ENCODE assay signal across 9 cellular contexts in genomic region chr2:207156451-207157161, GRCh38. TPM values are rescaled to one million over a fixed set of nuclear protein-coding genes. Genes with fewer than 3 reads are reported as not detected.
DNase-seq lines count a peak whose midpoint lies in the region; ATAC-seq and TF ChIP-seq lines count a peak whose summit lies in the region.
"Had no signal": no experiment of that assay in that cellular context is flagged by ENCODE, and none has a peak within 500 bp of the region (broad histone marks: within the 10 kb centered on the region; RNA-seq: fewer than 3 reads in every experiment).

No MANE protein-coding gene starts in this region.

- no peak overlapping the region for H2BK12ac ChIP-seq in mesenchymal stem cell (ENCODE audit: low read length in 2 of 2)

- H4K8ac ChIP-seq in mesenchymal stem cell (ENCODE audit: low read length), result no peak overlapping the region

- H3K18ac ChIP-seq in mesenchymal stem cell (ENCODE audit: low read depth in 1 of 2, low read length in 2 of 2), result no peak overlapping the region

- TF ChIP-seq CTCF in lower lobe of right lung (IDR thresholded peaks at IDR 0.05), result no peak

- H3K4me2 ChIP-seq in mesenchymal stem cell (ENCODE audit: low read length, poor library complexity, severe bottlenecking), result no peak overlapping the region

- no peaks in the 10 kb centered on the region for H3K79me1 ChIP-seq in mesenchymal stem cell (replicated peaks; ENCODE audit: low read length, poor library complexity, severe bottlenecking)

- H2BK5ac ChIP-seq in mesenchymal stem cell (ENCODE audit: low read depth, low read length, poor library complexity, severe bottlenecking), result no peak overlapping the region

- ATAC-seq in GM18505 (IDR thresholded peaks at IDR 0.05; ENCODE audit: unreplicated experiment) (peak; percentile 58), GM21717 (IDR thresholded peaks at IDR 0.05; ENCODE audit: unreplicated experiment) (peak; percentile 72), lower lobe of right lung (no peak)

- no peak overlapping the region for H3K14ac ChIP-seq in mesenchymal stem cell (ENCODE audit: low read length in 2 of 2)

- intact Hi-C loops in lower lobe of right lung (cut with DNase I), result no loop called here

- no peak for TF ChIP-seq POLR2A in GM18505 (IDR thresholded peaks at IDR 0.05; ENCODE audit: borderline replicate concordance, extremely low read depth, insufficient read depth, insufficient read length)

- H3K4ac ChIP-seq in mesenchymal stem cell (ENCODE audit: low read depth in 1 of 2, low read length in 2 of 2), result no peak overlapping the region

- H3K27ac ChIP-seq in HUES6 (ENCODE audit: low read depth, low read length), result 0 out of 2 replicates have a peak overlapping the region, but pooled peaks have one; percentile 24
- no peak overlapping the region for H3K27ac ChIP-seq in mesenchymal stem cell (ENCODE audit: low read length, poor library complexity, severe bottlenecking)
- H3K27ac ChIP-seq in lower lobe of right lung, result no peak overlapping the region

- H4K91ac ChIP-seq in mesenchymal stem cell (ENCODE audit: low read length), result no peak overlapping the region

- H3K27me3 ChIP-seq in HUES6 (ENCODE audit: control insufficient read depth, insufficient read depth, low read length) (no peaks in the 10 kb centered on the region), mesenchymal stem cell (ENCODE audit: control insufficient read depth in 1 of 2, insufficient read depth in 1 of 2, low read length in 2 of 2) (no peaks in the 10 kb centered on the region), lower lobe of right lung (ENCODE audit: low read depth) (no peaks in the 10 kb centered on the region)

- peak overlapping the region; percentile 53 for H2AK5ac ChIP-seq in mesenchymal stem cell (ENCODE audit: low read length, severe bottlenecking)

- H3K9ac ChIP-seq in HUES6 (ENCODE audit: low read length) (no peak overlapping the region), mesenchymal stem cell (ENCODE audit: low read length) (no peak overlapping the region)

- peaks cover 81% of the 10 kb centered on the region for H3K4me1 ChIP-seq in HUES6 (ENCODE audit: control insufficient read depth, insufficient read depth, low read length)
- peaks cover 13% of the 10 kb centered on the region for H3K4me1 ChIP-seq in mesenchymal stem cell (ENCODE audit: control insufficient read depth, insufficient read depth, low read depth, low read length)
- H3K4me1 ChIP-seq in lower lobe of right lung, result peaks cover 95% of the 10 kb centered on the region

- no peak for DNase-seq in mesenchymal stem cell
- DNase-seq in lower lobe of right lung, result no peak
- DNase-seq in OCI-M1 (lab: John Stamatoyannopoulos, UW), result no peak
- no peak for DNase-seq in activated effector memory CD4-positive, alpha-beta T cell treated with Interleukin-2 at 50 U/mL for 16 hours
- DNase-seq in GOT3 (lab: John Stamatoyannopoulos, UW), result no peak
- DNase-seq: NCI-H2029 had no signal

- no peak overlapping the region for H2BK120ac ChIP-seq in mesenchymal stem cell (ENCODE audit: low read depth, low read length)

- H3K9me3 ChIP-seq in HUES6 (ENCODE audit: control insufficient read depth, insufficient read depth, low read depth, low read length), result no peaks in the 10 kb centered on the region
- no peaks in the 10 kb centered on the region for H3K9me3 ChIP-seq in mesenchymal stem cell (ENCODE audit: control insufficient read depth, low read length)
- H3K9me3 ChIP-seq in lower lobe of right lung, result no peaks in the 10 kb centered on the region

- WGBS in mesenchymal stem cell, result 81% methylated on average over 4 of the region's 5 CpGs

- H3K36me3 ChIP-seq in HUES6 (ENCODE audit: control insufficient read depth, insufficient read depth, low read length) (no peaks in the 10 kb centered on the region), mesenchymal stem cell (ENCODE audit: control insufficient read depth in 1 of 2, insufficient read depth in 2 of 2, low read depth in 1 of 2, low read length in 2 of 2) (no peaks in the 10 kb centered on the region), lower lobe of right lung (no peaks in the 10 kb centered on the region)

- no peak overlapping the region for H3K23ac ChIP-seq in mesenchymal stem cell (ENCODE audit: low read length in 2 of 2)

- H2AFZ ChIP-seq in mesenchymal stem cell (ENCODE audit: low read depth, low read length), result no peak overlapping the region

- H3K4me3 ChIP-seq in HUES6 (ENCODE audit: low read depth, low read length), result no peak overlapping the region
- no peak overlapping the region for H3K4me3 ChIP-seq in mesenchymal stem cell (ENCODE audit: insufficient read depth in 1 of 2, low read depth in 1 of 2, low read length in 2 of 2)
- no peak overlapping the region for H3K4me3 ChIP-seq in lower lobe of right lung

- H2BK15ac ChIP-seq in mesenchymal stem cell (ENCODE audit: low read depth, poor library complexity, severe bottlenecking), result no peak overlapping the region

RNA-seq across cellular contexts. Expression of gene KLF7, which starts 9.1 kb away (rescaled TPM):
- 31.0 TPM for polyA plus RNA-seq in mesenchymal stem cell (2013, experiment 1 of 2)
- polyA plus RNA-seq in mesenchymal stem cell (2013, experiment 2 of 2), result 28.9 TPM
- total RNA-seq in lower lobe of right lung, result 66.5 TPM

Comparison
In these comparisons a context has a peak if more than half of its experiments do, and no peak if none do; other contexts are left out.
1. ATAC-seq: peak in GM18505 (single experiment) and GM21717 (single experiment); none in lower lobe of right lung (0 of 2).